31 cellular contexts compared by ENCODE assay signal in the genomic region with DNA sequence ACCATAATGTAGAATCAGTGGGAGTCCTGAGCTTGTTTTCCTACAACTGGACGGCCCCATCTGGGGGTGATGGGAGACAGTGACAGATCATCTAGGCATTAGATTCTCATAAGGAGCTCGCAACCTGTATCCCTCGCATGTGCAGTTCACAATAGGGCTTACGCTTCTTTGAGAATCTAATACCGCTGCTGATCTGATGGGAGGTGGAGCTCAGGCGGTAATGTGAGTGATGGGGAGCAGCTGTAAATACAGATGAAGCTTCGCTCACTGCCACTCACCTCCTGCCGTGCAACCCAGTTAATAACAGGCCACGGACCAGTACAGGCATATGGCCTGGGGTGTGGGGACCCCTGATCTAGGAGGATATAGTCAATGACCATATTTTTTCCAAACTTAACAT.
"Had no signal": no experiment of that assay in that cellular context is flagged by ENCODE, and none has a peak within 500 bp of the region (broad histone marks: within the 10 kb centered on the region; RNA-seq: fewer than 3 reads in every experiment).

No MANE protein-coding gene starts in this region.

- H3K27me3 ChIP-seq: cardiac muscle cell had no signal

- FAIRE-seq: RCC 7860 had no signal

- H3K9me3 Mint-ChIP-seq: activated CD4-positive, alpha-beta T cell treated with anti-CD3 and anti-CD28 coated beads, Interleukin-2, amount 10 ng/mL, durations not matched to agents 7 days and 5 days; activated naive CD4-positive, alpha-beta T cell treated with anti-CD3 and anti-CD28 coated beads, Interleukin-2, amount 10 ng/mL, durations not matched to agents 7 days and 5 days; activated naive CD8-positive, alpha-beta T cell treated with anti-CD3 and anti-CD28 coated beads, Interleukin-2, amount 50 U/mL, for 24 hours; activated T-cell treated with anti-CD3 and anti-CD28 coated beads, Interleukin-2, amount 50 U/mL, for 24 hours; activated T-helper 1 cell treated with anti-CD3 and anti-CD28 coated beads, Interleukin-12 subunit alpha, Interleukin-12 subunit beta, Interleukin-2, Interleukin-4 antibody, amounts not matched to agents 30 ng/mL and 10 ng/mL and 1 ng/mL, durations not matched to agents 14 hours and 24 hours and 36 hours; central memory CD8-positive, alpha-beta T cell; IgD-negative memory B cell had no signal

- H3K27me3 Mint-ChIP-seq: activated CD4-positive, alpha-beta T cell treated with anti-CD3 and anti-CD28 coated beads, Interleukin-2, amount 10 ng/mL, durations not matched to agents 7 days and 5 days; activated naive CD4-positive, alpha-beta T cell treated with anti-CD3 and anti-CD28 coated beads, Interleukin-2, amount 10 ng/mL, durations not matched to agents 7 days and 5 days; activated naive CD8-positive, alpha-beta T cell; activated naive CD8-positive, alpha-beta T cell treated with anti-CD3 and anti-CD28 coated beads, Interleukin-2, amount 50 U/mL, for 24 hours; activated T-cell treated with anti-CD3 and anti-CD28 coated beads, Interleukin-2, amount 50 U/mL, for 24 hours; central memory CD8-positive, alpha-beta T cell; IgD-negative memory B cell had no signal

- H3K4me1 Mint-ChIP-seq: activated naive CD4-positive, alpha-beta T cell treated with anti-CD3 and anti-CD28 coated beads, Interleukin-2, amount 10 ng/mL, durations not matched to agents 7 days and 5 days; activated naive CD8-positive, alpha-beta T cell treated with anti-CD3 and anti-CD28 coated beads, Interleukin-2, amount 50 U/mL, for 24 hours; central memory CD8-positive, alpha-beta T cell; IgD-negative memory B cell had no signal

- H3K27ac Mint-ChIP-seq: activated CD4-positive, alpha-beta T cell treated with anti-CD3 and anti-CD28 coated beads, Interleukin-2, amount 10 ng/mL, durations not matched to agents 7 days and 5 days; activated CD8-positive, alpha-beta T cell treated with anti-CD3 and anti-CD28 coated beads, Interleukin-2, amount 10 ng/mL, durations not matched to agents 7 days and 5 days; activated naive CD4-positive, alpha-beta T cell treated with anti-CD3 and anti-CD28 coated beads, Interleukin-2, amount 10 ng/mL, durations not matched to agents 7 days and 5 days; activated naive CD8-positive, alpha-beta T cell; activated naive CD8-positive, alpha-beta T cell treated with anti-CD3 and anti-CD28 coated beads, Interleukin-2, amount 50 U/mL, for 24 hours; activated T-cell treated with anti-CD3 and anti-CD28 coated beads, Interleukin-2, amount 50 U/mL, for 24 hours; activated T-helper 1 cell treated with anti-CD3 and anti-CD28 coated beads, Interleukin-12 subunit alpha, Interleukin-12 subunit beta, Interleukin-2, Interleukin-4 antibody, amounts not matched to agents 30 ng/mL and 10 ng/mL and 1 ng/mL, durations not matched to agents 14 hours and 24 hours and 36 hours; IgD-negative memory B cell had no signal

- H3K4me3 ChIP-seq: cardiac muscle cell had no signal

- H3K27ac ChIP-seq: cardiac muscle cell, RWPE1 had no signal

- H3K4me3 Mint-ChIP-seq: activated CD4-positive, alpha-beta T cell treated with anti-CD3 and anti-CD28 coated beads, Interleukin-2, amount 10 ng/mL, durations not matched to agents 7 days and 5 days; activated CD8-positive, alpha-beta T cell treated with anti-CD3 and anti-CD28 coated beads, Interleukin-2, amount 10 ng/mL, durations not matched to agents 7 days and 5 days; activated naive CD4-positive, alpha-beta T cell treated with anti-CD3 and anti-CD28 coated beads, Interleukin-2, amount 10 ng/mL, durations not matched to agents 7 days and 5 days; activated naive CD8-positive, alpha-beta T cell; activated naive CD8-positive, alpha-beta T cell treated with anti-CD3 and anti-CD28 coated beads, Interleukin-2, amount 50 U/mL, for 24 hours; activated T-cell treated with anti-CD3 and anti-CD28 coated beads, Interleukin-2, amount 50 U/mL, for 24 hours; activated T-helper 1 cell treated with anti-CD3 and anti-CD28 coated beads, Interleukin-12 subunit alpha, Interleukin-12 subunit beta, Interleukin-2, Interleukin-4 antibody, amounts not matched to agents 30 ng/mL and 10 ng/mL and 1 ng/mL, durations not matched to agents 14 hours and 24 hours and 36 hours; central memory CD8-positive, alpha-beta T cell; IgD-negative memory B cell had no signal

- ATAC-seq: activated CD8-positive, alpha-beta T cell treated with anti-CD3 and anti-CD28 coated beads, Interleukin-2, amount 10 ng/mL, durations not matched to agents 7 days and 5 days; activated naive CD8-positive, alpha-beta T cell treated with anti-CD3 and anti-CD28 coated beads, Interleukin-2, amount 50 U/mL, for 24 hours; PC-3; Right ventricle myocardium inferior; SK-N-SH treated with all-trans-retinoic acid at 6 μM for 48 hours had no signal

- DNase-seq: activated CD4-positive, alpha-beta T cell treated with anti-CD3 and anti-CD28 coated beads, Interleukin-2, amount 10 ng/mL, durations not matched to agents 7 days and 5 days; activated CD4-positive, alpha-beta T cell treated with anti-CD3 and anti-CD28 coated beads, Interleukin-2, amount 50 U/mL, for 48 hours; activated CD8-positive, alpha-beta T cell treated with anti-CD3 and anti-CD28 coated beads, Interleukin-2, amount 10 ng/mL, durations not matched to agents 7 days and 5 days; activated effector memory CD4-positive, alpha-beta T cell treated with Interleukin-2 at 50 U/mL for 16 hours; activated naive CD4-positive, alpha-beta T cell treated with anti-CD3 and anti-CD28 coated beads, Interleukin-2, amount 10 ng/mL, durations not matched to agents 7 days and 5 days; activated naive CD8-positive, alpha-beta T cell treated with anti-CD3 and anti-CD28 coated beads, Interleukin-2, amount 50 U/mL, for 24 hours; activated T-cell treated with anti-CD3 and anti-CD28 coated beads, Interleukin-2, amount 50 U/mL, for 24 hours; aorta; Karpas-422; KBM-7; NCI-H1105; NCI-H1436 treated with DMSO at 0.1 percent for 48 hours; NCI-H1694 treated with DMSO at 0.1 percent for 48 hours; NCI-H2029; NCI-H446; NCI-H510A treated with DMSO at 0.1 percent for 48 hours; NCI-H526 treated with DMSO at 0.1 percent for 48 hours; NK-92 treated with Interleukin-12 subunit alpha and Interleukin-12 subunit beta, amount 100 ng/mL, for 24 hours; PC-3; SIG-M5; T-helper 1 cell; T1000 had no signal
